20 cellular contexts compared by ENCODE assay signal in genomic region chr4:33188733-33189132, GRCh38.
DNase-seq lines count a peak whose midpoint lies in the region; ATAC-seq and TF ChIP-seq lines count a peak whose summit lies in the region.
"Had no signal": no experiment of that assay in that cellular context is flagged by ENCODE, and none has a peak within 500 bp of the region (broad histone marks: within the 10 kb centered on the region; RNA-seq: fewer than 3 reads in every experiment).

No MANE protein-coding gene starts in this region.

- H3K4me3 ChIP-seq in aorta (ENCODE audit: low read length in 2 of 2): no peak overlapping the region
- H3K4me3 ChIP-seq: BLaER1, GM12878, GM23248 had no signal

- H3K27me3 ChIP-seq in aorta (ENCODE audit: control insufficient read depth in 1 of 2, insufficient read depth in 2 of 2, low read length in 1 of 2) (no peaks in the 10 kb centered on the region), foreskin keratinocyte (no peaks in the 10 kb centered on the region)
- H3K27me3 ChIP-seq: BLaER1 had no signal

- no peaks in the 10 kb centered on the region for H3K27me3 Mint-ChIP-seq in stimulated activated naive CD8-positive, alpha-beta T cell treated with anti-CD3 and anti-CD28 coated beads, Interleukin-15, amount 100 ng/mL, for 72 hours
- H3K27me3 Mint-ChIP-seq: B cell; CD4-positive, CD25-positive, alpha-beta regulatory T cell had no signal

- no peaks in the 10 kb centered on the region for H3K4me1 Mint-ChIP-seq in stimulated activated naive CD8-positive, alpha-beta T cell treated with anti-CD3 and anti-CD28 coated beads, Interleukin-15, amount 100 ng/mL, for 72 hours
- H3K4me1 Mint-ChIP-seq in stimulated activated effector memory CD8-positive, alpha-beta T cell treated with anti-CD3 and anti-CD28 coated beads, Interleukin-12 subunit alpha, Interleukin-12 subunit beta, amount 100 ng/mL, for 72 hours: no peaks in the 10 kb centered on the region
- H3K4me1 Mint-ChIP-seq: B cell; CD4-positive, CD25-positive, alpha-beta regulatory T cell had no signal

- no peaks in the 10 kb centered on the region for H3K9me3 ChIP-seq in aorta (ENCODE audit: control insufficient read depth, low read length)

- no peak overlapping the region for H3K27ac ChIP-seq in aorta (ENCODE audit: low read depth in 1 of 2, low read length in 2 of 2)
- H3K27ac ChIP-seq in foreskin keratinocyte: no peak overlapping the region
- H3K27ac ChIP-seq: 22Rv1, BLaER1, C4-2B, GM23248 had no signal

- WGBS in aorta, 2 donors: 85 to 93% methylated on average over 6 of the region's 6 CpGs

- no peak for TF ChIP-seq CTCF in foreskin keratinocyte (conservative IDR thresholded peaks at IDR 0.05)

- no peak overlapping the region for H3K4me3 Mint-ChIP-seq in stimulated activated naive CD8-positive, alpha-beta T cell treated with anti-CD3 and anti-CD28 coated beads, Interleukin-15, amount 100 ng/mL, for 72 hours
- no peak overlapping the region for H3K4me3 Mint-ChIP-seq in stimulated activated effector memory CD8-positive, alpha-beta T cell treated with anti-CD3 and anti-CD28 coated beads, Interleukin-12 subunit alpha, Interleukin-12 subunit beta, amount 100 ng/mL, for 72 hours
- H3K4me3 Mint-ChIP-seq: B cell; CD4-positive, CD25-positive, alpha-beta regulatory T cell; CD8-positive, alpha-beta T cell had no signal

- no peaks in the 10 kb centered on the region for H3K9me3 Mint-ChIP-seq in stimulated activated naive CD8-positive, alpha-beta T cell treated with anti-CD3 and anti-CD28 coated beads, Interleukin-15, amount 100 ng/mL, for 72 hours
- H3K9me3 Mint-ChIP-seq in stimulated activated effector memory CD8-positive, alpha-beta T cell treated with anti-CD3 and anti-CD28 coated beads, Interleukin-12 subunit alpha, Interleukin-12 subunit beta, amount 100 ng/mL, for 72 hours: peaks cover 11% of the 10 kb centered on the region

- H3K4me1 ChIP-seq in aorta (ENCODE audit: control insufficient read depth in 1 of 2, insufficient read depth in 2 of 2, low read length in 2 of 2): no peaks in the 10 kb centered on the region
- H3K4me1 ChIP-seq in foreskin keratinocyte: no peaks in the 10 kb centered on the region

- no peak for DNase-seq in stimulated activated naive CD8-positive, alpha-beta T cell treated with anti-CD3 and anti-CD28 coated beads, Interleukin-15, Interleukin-2, amounts not matched to agents 100 U/mL and 50 U/mL, for 24 hours
- DNase-seq in stimulated activated naive CD8-positive, alpha-beta T cell treated with anti-CD3 and anti-CD28 coated beads, Interleukin-15, amount 100 ng/mL, for 72 hours: no peak
- no peak for DNase-seq in stimulated activated effector memory CD8-positive, alpha-beta T cell treated with anti-CD3 and anti-CD28 coated beads, Interleukin-12 subunit alpha, Interleukin-12 subunit beta, amount 100 ng/mL, for 72 hours (ENCODE audit: low spot score in 2 of 2)
- DNase-seq in aorta: peak in 1 of 2 donors; percentile 55
- DNase-seq in NCI-H1930 (lab: John Stamatoyannopoulos, UW): no peak
- no peak for DNase-seq in foreskin keratinocyte
- DNase-seq: CD4-positive, CD25-positive, alpha-beta regulatory T cell; DMS 273 treated with DMSO at 0.1 percent for 48 hours; DMS79; EL; GDM1; GM23248; H7; HCEC 1CT had no signal

- no peak overlapping the region for H3K27ac Mint-ChIP-seq in stimulated activated naive CD8-positive, alpha-beta T cell treated with anti-CD3 and anti-CD28 coated beads, Interleukin-15, amount 100 ng/mL, for 72 hours
- H3K27ac Mint-ChIP-seq in stimulated activated effector memory CD8-positive, alpha-beta T cell treated with anti-CD3 and anti-CD28 coated beads, Interleukin-12 subunit alpha, Interleukin-12 subunit beta, amount 100 ng/mL, for 72 hours: no peak overlapping the region
- H3K27ac Mint-ChIP-seq: B cell; CD4-positive, CD25-positive, alpha-beta regulatory T cell; CD8-positive, alpha-beta T cell had no signal

- intact Hi-C loops in aorta (cut with DNase I): no loop called here

- H3K36me3 ChIP-seq in aorta (ENCODE audit: control insufficient read depth in 1 of 2, insufficient read depth in 2 of 2, low read length in 1 of 2): no peaks in the 10 kb centered on the region
- H3K36me3 ChIP-seq: BLaER1 had no signal

- H3K36me3 Mint-ChIP-seq in stimulated activated effector memory CD8-positive, alpha-beta T cell treated with anti-CD3 and anti-CD28 coated beads, Interleukin-12 subunit alpha, Interleukin-12 subunit beta, amount 100 ng/mL, for 72 hours: no peaks in the 10 kb centered on the region
- H3K36me3 Mint-ChIP-seq: CD4-positive, CD25-positive, alpha-beta regulatory T cell; CD8-positive, alpha-beta T cell had no signal

- ATAC-seq in stimulated activated naive CD8-positive, alpha-beta T cell treated with anti-CD3 and anti-CD28 coated beads, Interleukin-15, Interleukin-2, amounts not matched to agents 100 U/mL and 50 U/mL, for 24 hours: peak; percentile 9
- ATAC-seq in stimulated activated naive CD8-positive, alpha-beta T cell treated with anti-CD3 and anti-CD28 coated beads, Interleukin-15, amount 100 ng/mL, for 72 hours: no peak
- peak; percentile 26 for ATAC-seq in stimulated activated effector memory CD8-positive, alpha-beta T cell treated with anti-CD3 and anti-CD28 coated beads, Interleukin-12 subunit alpha, Interleukin-12 subunit beta, amount 100 ng/mL, for 72 hours
- peak; percentile 16 for ATAC-seq in aorta (ENCODE audit: low FRiP score)
- ATAC-seq in foreskin keratinocyte: no peak
- ATAC-seq: CD8-positive, alpha-beta T cell; GM12878 had no signal

Comparison
In these comparisons a context has a peak if more than half of its experiments do, and no peak if none do; other contexts are left out.
1. ATAC-seq: peak in stimulated activated naive CD8-positive, alpha-beta T cell treated with anti-CD3 and anti-CD28 coated beads, Interleukin-15, Interleukin-2, amounts not matched to agents 100 U/mL and 50 U/mL, for 24 hours (single experiment), stimulated activated effector memory CD8-positive, alpha-beta T cell treated with anti-CD3 and anti-CD28 coated beads, Interleukin-12 subunit alpha, Interleukin-12 subunit beta, amount 100 ng/mL, for 72 hours (single experiment) and aorta (single experiment); none in stimulated activated naive CD8-positive, alpha-beta T cell treated with anti-CD3 and anti-CD28 coated beads, Interleukin-15, amount 100 ng/mL, for 72 hours (single experiment) and foreskin keratinocyte (single experiment).